15 cellular contexts compared by ENCODE assay signal in genomic region chr13:112670118-112670517, GRCh38. TPM values are rescaled to one million over a fixed set of nuclear protein-coding genes. Genes with fewer than 3 reads are reported as not detected.
A peak's percentile ranks its signal among the peaks of the same experiment; 100 is the strongest.
DNase-seq lines count a peak whose midpoint lies in the region; ATAC-seq and TF ChIP-seq lines count a peak whose summit lies in the region.
"Had no signal": no experiment of that assay in that cellular context is flagged by ENCODE, and none has a peak within 500 bp of the region (broad histone marks: within the 10 kb centered on the region; RNA-seq: fewer than 3 reads in every experiment).

No MANE protein-coding gene starts in this region.

- DNase-seq in NCI-H1694 treated with DMSO at 0.1 percent for 48 hours (lab: John Stamatoyannopoulos, UW): peak; percentile 90
- no peak for DNase-seq in NCI-H1694 (lab: John Stamatoyannopoulos, UW)
- DNase-seq in hepatocyte (ENCODE audit: low spot score): peak; percentile 53
- DNase-seq in Kasumi-1 (lab: John Stamatoyannopoulos, UW): no peak
- DNase-seq in NOMO-1 treated with DMSO at 0.1 percent for 48 hours (lab: John Stamatoyannopoulos, UW; ENCODE audit: unreplicated experiment): no peak
- DNase-seq in NOMO-1 treated with dmso at 0.1 percent for 144 hours (lab: John Stamatoyannopoulos, UW; ENCODE audit: unreplicated experiment): no peak
- DNase-seq in SK-N-DZ (ENCODE audit: low spot score): no peak
- DNase-seq: 8988T; activated CD4-positive, alpha-beta T cell treated with anti-CD3 and anti-CD28 coated beads, Interleukin-2, amount 10 ng/mL, durations not matched to agents 7 days and 5 days; activated gamma-delta T cell treated with Interleukin-2 at 50 U/mL for 16 hours; caudate nucleus; NCI-H2029 treated with DMSO at 0.1 percent for 48 hours had no signal

- WGBS in hepatocyte (ENCODE audit: low lambda C conversion rate, missing lambda C conversion rate): 59% methylated on average over 8 of the region's 8 CpGs

- no peak overlapping the region for H3K4me3 ChIP-seq in hepatocyte
- H3K4me3 ChIP-seq: right lobe of liver, suprapubic skin had no signal

- no peaks in the 10 kb centered on the region for H4K20me1 ChIP-seq in hepatocyte (ENCODE audit: insufficient read depth, poor library complexity, severe bottlenecking)

- H3K79me2 ChIP-seq in hepatocyte: no peaks in the 10 kb centered on the region

- peaks cover 4% of the 10 kb centered on the region for H3K4me1 ChIP-seq in hepatocyte (ENCODE audit: insufficient read depth)
- H3K4me1 ChIP-seq: right lobe of liver, suprapubic skin had no signal

- H3K27me3 ChIP-seq in hepatocyte: no peaks in the 10 kb centered on the region
- H3K27me3 ChIP-seq: right lobe of liver had no signal

- H2AFZ ChIP-seq in hepatocyte: no peak overlapping the region

- no peaks in the 10 kb centered on the region for H3K9me2 ChIP-seq in hepatocyte (replicated peaks; ENCODE audit: insufficient read depth)

- H3K27ac ChIP-seq in hepatocyte: peak overlapping the region; percentile 73
- H3K27ac ChIP-seq: right lobe of liver, suprapubic skin had no signal

- ATAC-seq in HG03354 (IDR thresholded peaks at IDR 0.05; ENCODE audit: poor library complexity, severe bottlenecking, unreplicated experiment): peak; percentile 82

- H3K36me3 ChIP-seq in hepatocyte (replicated peaks; ENCODE audit: insufficient read depth, low read depth): no peaks in the 10 kb centered on the region
- H3K36me3 ChIP-seq: right lobe of liver, suprapubic skin had no signal

- peak overlapping the region; percentile 44 for H3K4me2 ChIP-seq in hepatocyte

- no peaks in the 10 kb centered on the region for H3K9me3 ChIP-seq in hepatocyte (ENCODE audit: low read depth)
- H3K9me3 ChIP-seq: right lobe of liver, suprapubic skin had no signal

- no peak for TF ChIP-seq CTCF in hepatocyte (IDR thresholded peaks at IDR 0.05; ENCODE audit: poor library complexity)

RNA-seq across cellular contexts. Expression of gene ATP11A, which starts 19.7 kb away (rescaled TPM):
- 21.9 and 30.8 TPM in 2 replicates for total RNA-seq in hepatocyte
- 28.7 and 38.2 TPM in 2 replicates for polyA plus RNA-seq in hepatocyte
- polyA plus RNA-seq in SK-N-DZ (2014; cell fraction: cytosol; rRNA removed): 5.8 and 7.6 TPM in 2 replicates
- 19.1 and 51.5 TPM in 2 replicates for polyA plus RNA-seq in SK-N-DZ (2014; cell fraction: nucleus; rRNA removed)

Comparison
In these comparisons a context has a peak if more than half of its experiments do, and no peak if none do; other contexts are left out.
1. DNase-seq: peak in NCI-H1694 treated with DMSO at 0.1 percent for 48 hours (single experiment) and hepatocyte (single experiment); none in NCI-H1694 (single experiment), Kasumi-1 (0 of 2), NOMO-1 treated with DMSO at 0.1 percent for 48 hours (single experiment), NOMO-1 treated with dmso at 0.1 percent for 144 hours (single experiment) and SK-N-DZ (single experiment).